Comparison of ENCODE assay signal across 16 cellular contexts in genomic region chr13:43196171-43196611, GRCh38.
DNase-seq lines count a peak whose midpoint lies in the region; ATAC-seq and TF ChIP-seq lines count a peak whose summit lies in the region.
"Had no signal": no experiment of that assay in that cellular context is flagged by ENCODE, and none has a peak within 500 bp of the region (broad histone marks: within the 10 kb centered on the region; RNA-seq: fewer than 3 reads in every experiment).

No MANE protein-coding gene starts in this region.

- H3K27ac ChIP-seq in breast epithelium (peak overlapping the region in 1 of 2 donors; percentile 42), heart right ventricle (peak overlapping the region in 1 of 10 donors; percentile 67), uterus (peak overlapping the region; percentile 23 to 33), ascending aorta (no peak overlapping the region)
- H3K27ac ChIP-seq: SK-N-MC, thoracic aorta had no signal

- no peak for TF ChIP-seq POLR2A in breast epithelium (IDR thresholded peaks at IDR 0.05)
- TF ChIP-seq POLR2A in uterus (IDR thresholded peaks at IDR 0.05) = no peak

- H3K9ac ChIP-seq in adipocyte (ENCODE audit: low read length) = peak overlapping the region; percentile 21

- no peaks in the 10 kb centered on the region for H3K36me3 ChIP-seq in breast epithelium
- H3K36me3 ChIP-seq in adipocyte (ENCODE audit: control insufficient read depth, insufficient read depth, low read length, severe bottlenecking) = no peaks in the 10 kb centered on the region
- H3K36me3 ChIP-seq in heart right ventricle = no peaks in the 10 kb centered on the region
- no peaks in the 10 kb centered on the region for H3K36me3 ChIP-seq in uterus
- no peaks in the 10 kb centered on the region for H3K36me3 ChIP-seq in ascending aorta
- H3K36me3 ChIP-seq: thoracic aorta had no signal

- no peak overlapping the region for H3K27ac Mint-ChIP-seq in MCF 10A (ENCODE audit: low read depth, unreplicated experiment)
- H3K27ac Mint-ChIP-seq: activated T-helper 2 cell treated with anti-CD3 and anti-CD28 coated beads, Interferon-gamma antibody, Interleukin-2, Interleukin-4, amounts not matched to agents 10 μg/mL and 5 μg/mL and 100 μg/mL, durations not matched to agents 14 hours and 24 hours and 36 hours had no signal

- ATAC-seq in heart right ventricle (peak; percentile 57 to 91 (median 80)), HG02852 (IDR thresholded peaks at IDR 0.05; ENCODE audit: unreplicated experiment) (no peak)

- H3K9me3 ChIP-seq in breast epithelium = no peaks in the 10 kb centered on the region
- H3K9me3 ChIP-seq in adipocyte (ENCODE audit: control insufficient read depth, low read length) = no peaks in the 10 kb centered on the region
- no peaks in the 10 kb centered on the region for H3K9me3 ChIP-seq in heart right ventricle
- no peaks in the 10 kb centered on the region for H3K9me3 ChIP-seq in uterus
- no peaks in the 10 kb centered on the region for H3K9me3 ChIP-seq in ascending aorta
- H3K9me3 ChIP-seq: thoracic aorta had no signal

- peak; percentile 43 for DNase-seq in MCF 10A (ENCODE audit: unreplicated experiment)
- DNase-seq in breast epithelium (ENCODE audit: low spot score in 2 of 2) = no peak
- DNase-seq in adipocyte (ENCODE audit: low read depth) = peak; percentile 43
- peak; percentile 16 to 47 for DNase-seq in heart right ventricle
- DNase-seq in uterus = peak; percentile 34 to 46
- DNase-seq in ascending aorta (ENCODE audit: low spot score in 2 of 2) = no peak
- DNase-seq in stimulated activated CD8-positive, alpha-beta memory T cell treated with anti-CD3 and anti-CD28 coated beads, Interleukin-4, amount 100 ng/mL, for 48 hours = no peak
- DNase-seq: activated CD4-positive, alpha-beta T cell treated with anti-CD3 and anti-CD28 coated beads, Interleukin-2, amount 50 U/mL, for 1 hour; erythroblast; MV-4-11; NCI-H774 had no signal

- no peaks in the 10 kb centered on the region for H3K27me3 Mint-ChIP-seq in MCF 10A (ENCODE audit: insufficient read depth, unreplicated experiment)

- H3K4me3 ChIP-seq in breast epithelium = no peak overlapping the region
- H3K4me3 ChIP-seq in adipocyte (ENCODE audit: low read length) = peak overlapping the region; percentile 61
- H3K4me3 ChIP-seq in heart right ventricle = peak overlapping the region in 1 of 10 donors; percentile 21
- H3K4me3 ChIP-seq in uterus = no peak overlapping the region
- no peak overlapping the region for H3K4me3 ChIP-seq in ascending aorta
- H3K4me3 ChIP-seq: SK-N-MC, thoracic aorta had no signal

- CTCF ChIA-PET in MCF 10A (lab: Yijun Ruan, JAX) = no interaction called here

- TF ChIP-seq CTCF in MCF 10A (IDR thresholded peaks at IDR 0.05; ENCODE audit: unreplicated experiment) (no peak), breast epithelium (IDR thresholded peaks at IDR 0.05) (no peak), heart right ventricle (IDR thresholded peaks at IDR 0.05) (peak in 6 of 9 donors; percentile 14 to 58 (median 42)), uterus (IDR thresholded peaks at IDR 0.05) (no peak), ascending aorta (IDR thresholded peaks at IDR 0.05) (no peak)

- intact Hi-C loops in MCF 10A (cut with micrococcal nuclease) = no loop called here
- intact Hi-C loops in breast epithelium (cut with DNase I; ENCODE audit: low total_unique reads) = no loop called here
- intact Hi-C loops in heart right ventricle (cut with DNase I) = loop anchor here in 8 of 10 donors (5.0 to 10.0 kb wide), 3 partner anchors 591 to 609 kb away; partner anchors contain the start of gene ENOX1 (in 1 of the 8)
- intact Hi-C loops in uterus (cut with DNase I; ENCODE audit: low total_unique reads) = no loop called here
- intact Hi-C loops in ascending aorta (cut with DNase I) = no loop called here

- no peaks in the 10 kb centered on the region for H3K9me3 Mint-ChIP-seq in MCF 10A (ENCODE audit: unreplicated experiment)
- H3K9me3 Mint-ChIP-seq: activated T-helper 2 cell treated with anti-CD3 and anti-CD28 coated beads, Interferon-gamma antibody, Interleukin-2, Interleukin-4, amounts not matched to agents 10 μg/mL and 5 μg/mL and 100 μg/mL, durations not matched to agents 14 hours and 24 hours and 36 hours; central memory CD8-positive, alpha-beta T cell had no signal

- H3K36me3 Mint-ChIP-seq in MCF 10A (ENCODE audit: insufficient read depth, unreplicated experiment) = no peaks in the 10 kb centered on the region

- H3K4me3 Mint-ChIP-seq in MCF 10A (ENCODE audit: unreplicated experiment) = no peak overlapping the region
- H3K4me3 Mint-ChIP-seq: central memory CD8-positive, alpha-beta T cell had no signal

- H3K4me1 ChIP-seq in breast epithelium (no peaks in the 10 kb centered on the region), adipocyte (ENCODE audit: control insufficient read depth, insufficient read depth, low read length) (peaks cover 21% of the 10 kb centered on the region), heart right ventricle (peaks cover 0 to 16% (median 10%) of the 10 kb centered on the region in 9 donors), uterus (no peaks in the 10 kb centered on the region), ascending aorta (no peaks in the 10 kb centered on the region)

- H3K27me3 ChIP-seq in breast epithelium (no peaks in the 10 kb centered on the region), adipocyte (replicated peaks; ENCODE audit: control insufficient read depth, insufficient read depth, low read length) (no peaks in the 10 kb centered on the region), heart right ventricle (no peaks in the 10 kb centered on the region), uterus (no peaks in the 10 kb centered on the region), ascending aorta (no peaks in the 10 kb centered on the region)

- BruUV-seq in MCF 10A (replicated peaks; lab: Mats Ljungman, UMichigan) = no TSS peak

- POLR2A ChIA-PET in MCF 10A (lab: Yijun Ruan, JAX) = no interaction called here

- no peaks in the 10 kb centered on the region for H3K4me1 Mint-ChIP-seq in MCF 10A (ENCODE audit: insufficient read depth, unreplicated experiment)
- H3K4me1 Mint-ChIP-seq: central memory CD8-positive, alpha-beta T cell had no signal

- 13 to 17% methylated on average over 4 of the region's 4 CpGs for WGBS in heart right ventricle, 2 donors

Comparison
In these comparisons a context has a peak if more than half of its experiments do, and no peak if none do; other contexts are left out.
1. DNase-seq: peak in MCF 10A (single experiment), adipocyte (single experiment), heart right ventricle (2 of 2) and uterus (2 of 2); none in breast epithelium (0 of 2), ascending aorta (0 of 2) and stimulated activated CD8-positive, alpha-beta memory T cell treated with anti-CD3 and anti-CD28 coated beads, Interleukin-4, amount 100 ng/mL, for 48 hours (single experiment).
2. CTCF ChIP-seq: peak in heart right ventricle (6 of 9); none in MCF 10A (single experiment), breast epithelium (0 of 3), uterus (0 of 4) and ascending aorta (0 of 3).
3. H3K27ac ChIP-seq: peak in uterus (2 of 2); none in ascending aorta (0 of 2).
4. intact Hi-C loops: an anchor here in heart right ventricle (5.0 to 10.0 kb wide); none called in MCF 10A, breast epithelium, uterus and ascending aorta.